In genomic region chr6:3356824-3357420, GRCh38 we compare ENCODE assay signal across 8 cellular contexts.
DNase-seq lines count a peak whose midpoint lies in the region; ATAC-seq, FAIRE-seq and TF ChIP-seq lines count a peak whose summit lies in the region.

No MANE protein-coding gene starts in this region.

- DNase-seq in T-helper 2 cell treated with Interferon-gamma antibody and Interleukin-4, amounts not matched to agents 5 μg/mL and 100 μg/mL, for 36 hours (ENCODE audit: low spot score), result no peak
- DNase-seq in T-helper 2 cell, result no peak
- no peak for DNase-seq in activated T-helper 2 cell treated with anti-CD3 and anti-CD28 coated beads, Interferon-gamma antibody, Interleukin-2, Interleukin-4, amounts not matched to agents 10 μg/mL and 5 μg/mL and 100 μg/mL, durations not matched to agents 14 hours and 24 hours and 36 hours (ENCODE audit: low spot score)
- DNase-seq in left lung, result no peak
- DNase-seq in NCI-H2227 treated with DMSO at 0.1 percent for 48 hours (lab: John Stamatoyannopoulos, UW), result no peak
- DNase-seq in D721Med (ENCODE audit: insufficient read length, low spot score), result no peak

- ATAC-seq in left lung (peak; percentile 63), HG02981 (IDR thresholded peaks at IDR 0.05; ENCODE audit: unreplicated experiment) (no peak)

- peaks cover 55% of the 10 kb centered on the region for H3K27me3 Mint-ChIP-seq in T-helper 2 cell treated with Interferon-gamma antibody and Interleukin-4, amounts not matched to agents 5 μg/mL and 100 μg/mL, for 36 hours (ENCODE audit: low read depth)
- H3K27me3 Mint-ChIP-seq in activated T-helper 2 cell treated with anti-CD3 and anti-CD28 coated beads, Interferon-gamma antibody, Interleukin-2, Interleukin-4, amounts not matched to agents 10 μg/mL and 5 μg/mL and 100 μg/mL, durations not matched to agents 14 hours and 24 hours and 36 hours (ENCODE audit: low read depth), result peaks cover 46% of the 10 kb centered on the region

- H3K4me3 ChIP-seq in left lung, result peak overlapping the region in 1 of 2 donors; percentile 36

- peaks cover 10% of the 10 kb centered on the region for H3K4me1 Mint-ChIP-seq in T-helper 2 cell treated with Interferon-gamma antibody and Interleukin-4, amounts not matched to agents 5 μg/mL and 100 μg/mL, for 36 hours (ENCODE audit: low read depth)
- H3K4me1 Mint-ChIP-seq in activated T-helper 2 cell treated with anti-CD3 and anti-CD28 coated beads, Interferon-gamma antibody, Interleukin-2, Interleukin-4, amounts not matched to agents 10 μg/mL and 5 μg/mL and 100 μg/mL, durations not matched to agents 14 hours and 24 hours and 36 hours (ENCODE audit: low read depth), result peaks cover 9% of the 10 kb centered on the region

- peaks cover 11 to 30% of the 10 kb centered on the region in 2 donors for H3K4me1 ChIP-seq in left lung

- H3K9me3 Mint-ChIP-seq in T-helper 2 cell treated with Interferon-gamma antibody and Interleukin-4, amounts not matched to agents 5 μg/mL and 100 μg/mL, for 36 hours, result no peaks in the 10 kb centered on the region
- no peaks in the 10 kb centered on the region for H3K9me3 Mint-ChIP-seq in activated T-helper 2 cell treated with anti-CD3 and anti-CD28 coated beads, Interferon-gamma antibody, Interleukin-2, Interleukin-4, amounts not matched to agents 10 μg/mL and 5 μg/mL and 100 μg/mL, durations not matched to agents 14 hours and 24 hours and 36 hours

- no peaks in the 10 kb centered on the region for H3K9me3 ChIP-seq in left lung

- H3K4me3 Mint-ChIP-seq in T-helper 2 cell treated with Interferon-gamma antibody and Interleukin-4, amounts not matched to agents 5 μg/mL and 100 μg/mL, for 36 hours, result peak overlapping the region; percentile 63
- peak overlapping the region; percentile 22 for H3K4me3 Mint-ChIP-seq in activated T-helper 2 cell treated with anti-CD3 and anti-CD28 coated beads, Interferon-gamma antibody, Interleukin-2, Interleukin-4, amounts not matched to agents 10 μg/mL and 5 μg/mL and 100 μg/mL, durations not matched to agents 14 hours and 24 hours and 36 hours (ENCODE audit: low read depth)

- FAIRE-seq in D721Med (lab: Jason Lieb, UNC), result no peak

- intact Hi-C loops in activated T-helper 2 cell treated with anti-CD3 and anti-CD28 coated beads, Interferon-gamma antibody, Interleukin-2, Interleukin-4, amounts not matched to agents 10 μg/mL and 5 μg/mL and 100 μg/mL, durations not matched to agents 14 hours and 24 hours and 36 hours (cut with micrococcal nuclease), result no loop called here
- intact Hi-C loops in left lung (cut with DNase I), result no loop called here

- peaks cover 0 to 7% of the 10 kb centered on the region in 2 donors for H3K27me3 ChIP-seq in left lung

- H3K27ac ChIP-seq in left lung, result peak overlapping the region; percentile 84 to 89
- H3K27ac ChIP-seq in temporal lobe (ENCODE audit: low read depth, low read length), result peak overlapping the region; percentile 97

- H3K36me3 ChIP-seq in left lung, result no peaks in the 10 kb centered on the region

- no peaks in the 10 kb centered on the region for H3K36me3 Mint-ChIP-seq in T-helper 2 cell treated with Interferon-gamma antibody and Interleukin-4, amounts not matched to agents 5 μg/mL and 100 μg/mL, for 36 hours (ENCODE audit: low read depth)
- H3K36me3 Mint-ChIP-seq in activated T-helper 2 cell treated with anti-CD3 and anti-CD28 coated beads, Interferon-gamma antibody, Interleukin-2, Interleukin-4, amounts not matched to agents 10 μg/mL and 5 μg/mL and 100 μg/mL, durations not matched to agents 14 hours and 24 hours and 36 hours (ENCODE audit: low read depth), result no peaks in the 10 kb centered on the region

- no peak overlapping the region for H3K27ac Mint-ChIP-seq in T-helper 2 cell treated with Interferon-gamma antibody and Interleukin-4, amounts not matched to agents 5 μg/mL and 100 μg/mL, for 36 hours
- H3K27ac Mint-ChIP-seq in activated T-helper 2 cell treated with anti-CD3 and anti-CD28 coated beads, Interferon-gamma antibody, Interleukin-2, Interleukin-4, amounts not matched to agents 10 μg/mL and 5 μg/mL and 100 μg/mL, durations not matched to agents 14 hours and 24 hours and 36 hours, result no peak overlapping the region

- TF ChIP-seq CTCF in left lung (IDR thresholded peaks at IDR 0.05), result no peak
- TF ChIP-seq CTCF in D721Med (IDR thresholded peaks at IDR 0.05; ENCODE audit: insufficient read depth, missing control alignments), result no peak
